In the genomic region with DNA sequence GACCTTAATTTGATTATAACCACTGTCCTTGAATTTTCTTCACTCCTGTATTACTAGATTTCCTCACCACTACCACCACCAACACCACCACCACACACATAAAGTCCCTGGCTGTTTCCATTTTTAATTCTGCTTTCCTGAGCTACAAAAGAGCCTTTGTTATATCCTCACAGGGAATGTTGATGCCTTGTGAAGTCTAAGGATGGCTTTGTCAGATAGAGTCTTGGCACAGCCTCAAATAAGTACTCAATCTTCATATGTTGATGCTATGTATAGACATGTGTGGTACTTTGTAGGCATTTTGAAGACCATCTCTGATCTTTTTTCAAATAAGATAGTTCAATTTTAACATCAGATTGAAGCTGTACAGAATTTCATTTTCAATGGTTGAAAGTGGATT, we compare ENCODE assay signal across 1 cellular context.
TF ChIP-seq lines count a peak whose summit lies in the region.

No MANE protein-coding gene starts in this region.

TF ChIP-seq in WTC11, 78 proteins besides CTCF, POLR2A, EP300 and RAD21 (continued from another document):
- TF ChIP-seq, protein P1, sequence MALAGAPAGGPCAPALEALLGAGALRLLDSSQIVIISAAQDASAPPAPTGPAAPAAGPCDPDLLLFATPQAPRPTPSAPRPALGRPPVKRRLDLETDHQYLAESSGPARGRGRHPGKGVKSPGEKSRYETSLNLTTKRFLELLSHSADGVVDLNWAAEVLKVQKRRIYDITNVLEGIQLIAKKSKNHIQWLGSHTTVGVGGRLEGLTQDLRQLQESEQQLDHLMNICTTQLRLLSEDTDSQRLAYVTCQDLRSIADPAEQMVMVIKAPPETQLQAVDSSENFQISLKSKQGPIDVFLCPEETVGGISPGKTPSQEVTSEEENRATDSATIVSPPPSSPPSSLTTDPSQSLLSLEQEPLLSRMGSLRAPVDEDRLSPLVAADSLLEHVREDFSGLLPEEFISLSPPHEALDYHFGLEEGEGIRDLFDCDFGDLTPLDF (CRISPR knock-in tag; IDR thresholded peaks at IDR 0.05), result no peak
- TF ChIP-seq, protein P2, sequence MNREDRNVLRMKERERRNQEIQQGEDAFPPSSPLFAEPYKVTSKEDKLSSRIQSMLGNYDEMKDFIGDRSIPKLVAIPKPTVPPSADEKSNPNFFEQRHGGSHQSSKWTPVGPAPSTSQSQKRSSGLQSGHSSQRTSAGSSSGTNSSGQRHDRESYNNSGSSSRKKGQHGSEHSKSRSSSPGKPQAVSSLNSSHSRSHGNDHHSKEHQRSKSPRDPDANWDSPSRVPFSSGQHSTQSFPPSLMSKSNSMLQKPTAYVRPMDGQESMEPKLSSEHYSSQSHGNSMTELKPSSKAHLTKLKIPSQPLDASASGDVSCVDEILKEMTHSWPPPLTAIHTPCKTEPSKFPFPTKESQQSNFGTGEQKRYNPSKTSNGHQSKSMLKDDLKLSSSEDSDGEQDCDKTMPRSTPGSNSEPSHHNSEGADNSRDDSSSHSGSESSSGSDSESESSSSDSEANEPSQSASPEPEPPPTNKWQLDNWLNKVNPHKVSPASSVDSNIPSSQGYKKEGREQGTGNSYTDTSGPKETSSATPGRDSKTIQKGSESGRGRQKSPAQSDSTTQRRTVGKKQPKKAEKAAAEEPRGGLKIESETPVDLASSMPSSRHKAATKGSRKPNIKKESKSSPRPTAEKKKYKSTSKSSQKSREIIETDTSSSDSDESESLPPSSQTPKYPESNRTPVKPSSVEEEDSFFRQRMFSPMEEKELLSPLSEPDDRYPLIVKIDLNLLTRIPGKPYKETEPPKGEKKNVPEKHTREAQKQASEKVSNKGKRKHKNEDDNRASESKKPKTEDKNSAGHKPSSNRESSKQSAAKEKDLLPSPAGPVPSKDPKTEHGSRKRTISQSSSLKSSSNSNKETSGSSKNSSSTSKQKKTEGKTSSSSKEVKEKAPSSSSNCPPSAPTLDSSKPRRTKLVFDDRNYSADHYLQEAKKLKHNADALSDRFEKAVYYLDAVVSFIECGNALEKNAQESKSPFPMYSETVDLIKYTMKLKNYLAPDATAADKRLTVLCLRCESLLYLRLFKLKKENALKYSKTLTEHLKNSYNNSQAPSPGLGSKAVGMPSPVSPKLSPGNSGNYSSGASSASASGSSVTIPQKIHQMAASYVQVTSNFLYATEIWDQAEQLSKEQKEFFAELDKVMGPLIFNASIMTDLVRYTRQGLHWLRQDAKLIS (CRISPR knock-in tag; IDR thresholded peaks at IDR 0.05; ENCODE audit: borderline replicate concordance), result no peak
